In the genomic region with DNA sequence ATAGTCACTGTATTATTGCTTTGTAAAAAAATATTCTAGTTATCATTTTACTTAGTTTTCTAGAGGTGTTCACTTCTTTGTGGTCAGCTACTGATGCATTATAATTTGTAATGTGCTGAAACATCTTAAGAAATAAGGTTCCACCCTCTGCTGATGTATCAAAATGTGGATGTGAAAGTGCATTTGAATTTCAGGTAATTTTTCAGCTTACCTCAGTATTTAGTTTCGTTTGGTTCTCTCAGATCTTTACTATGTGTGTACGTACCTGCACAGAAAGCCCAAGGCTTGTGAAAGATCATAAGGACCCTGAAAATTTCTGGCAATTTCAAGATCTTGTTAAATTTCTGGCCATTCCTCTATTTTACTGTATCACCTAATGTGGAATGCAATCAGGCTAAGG, we compare ENCODE assay signal across 21 cellular contexts.
"Had no signal": no experiment of that assay in that cellular context is flagged by ENCODE, and none has a peak within 500 bp of the region (broad histone marks: within the 10 kb centered on the region; RNA-seq: fewer than 3 reads in every experiment).

No MANE protein-coding gene starts in this region.

- ATAC-seq: activated CD4-positive, CD25-positive, alpha-beta regulatory T cell treated with anti-CD3 and anti-CD28 coated beads, Interleukin-2, amount 50 U/mL, for 24 hours; activated CD8-positive, alpha-beta T cell treated with anti-CD3 and anti-CD28 coated beads for 36 hours; activated T-cell treated with anti-CD3 and anti-CD28 coated beads, Interleukin-2, amount 50 U/mL, for 72 hours had no signal

- DNase-seq: activated CD4-positive, alpha-beta T cell treated with anti-CD3 and anti-CD28 coated beads for 4 hours; activated CD8-positive, alpha-beta memory T cell treated with anti-CD3 and anti-CD28 coated beads, Interleukin-2, amount 50 U/mL, for 4 hours; activated CD8-positive, alpha-beta T cell treated with anti-CD3 and anti-CD28 coated beads for 36 hours; activated gamma-delta T cell treated with Interleukin-2 at 50 U/mL for 16 hours; activated naive CD4-positive, alpha-beta T cell treated with anti-CD3 and anti-CD28 coated beads, Interleukin-2, amount 50 U/mL, for 16 hours; activated naive CD8-positive, alpha-beta T cell treated with anti-CD3 and anti-CD28 coated beads, Interleukin-2, amount 10 ng/mL, durations not matched to agents 7 days and 5 days; activated T-cell treated with anti-CD3 and anti-CD28 coated beads, Interleukin-2, amount 50 U/mL, for 72 hours; adrenal gland; anterior cingulate cortex; caudate nucleus; colonic mucosa; NCI-H1092; NCI-H1930; NCI-H2171; NCI-H345; NCI-H510A treated with DMSO at 0.1 percent for 48 hours; PC-9; SIG-M5; T-helper 1 cell; WERI-Rb-1 had no signal
